In the genomic region with DNA sequence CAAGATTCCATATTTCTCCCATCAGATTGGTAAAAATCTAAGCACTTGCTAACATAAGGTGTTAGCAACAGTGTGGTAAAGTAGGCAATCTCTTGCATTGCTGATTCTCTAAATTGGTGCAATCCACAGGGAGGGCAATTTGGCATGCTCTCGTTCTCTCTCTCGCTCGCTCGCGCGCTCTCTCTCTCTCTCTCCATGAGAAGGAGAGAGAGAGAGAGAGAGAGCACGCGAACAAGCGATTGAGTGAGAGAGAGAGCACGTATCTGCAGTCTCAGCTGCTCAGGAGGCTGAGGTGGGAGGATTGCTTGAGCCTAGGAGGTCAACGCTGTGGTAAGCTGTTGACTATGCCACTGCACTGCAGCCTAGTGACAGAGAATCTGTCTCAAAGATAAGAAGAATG, we compare ENCODE assay signal across 27 cellular contexts.
"Had no signal": no experiment of that assay in that cellular context is flagged by ENCODE, and none has a peak within 500 bp of the region (broad histone marks: within the 10 kb centered on the region; RNA-seq: fewer than 3 reads in every experiment).

No MANE protein-coding gene starts in this region.

- H3K27ac Mint-ChIP-seq: activated CD8-positive, alpha-beta T cell treated with anti-CD3 and anti-CD28 coated beads, Interleukin-2, amount 10 ng/mL, durations not matched to agents 7 days and 5 days; activated naive CD4-positive, alpha-beta T cell treated with anti-CD3 and anti-CD28 coated beads for 36 hours; activated naive CD8-positive, alpha-beta T cell treated with anti-CD3 and anti-CD28 coated beads for 36 hours; activated T-helper 1 cell treated with anti-CD3 and anti-CD28 coated beads, Interleukin-12 subunit alpha, Interleukin-12 subunit beta, Interleukin-2, Interleukin-4 antibody, amounts not matched to agents 30 ng/mL and 10 ng/mL and 1 ng/mL, durations not matched to agents 14 hours and 24 hours and 36 hours; endodermal cell; immature natural killer cell; nephron; progenitor cell of endocrine pancreas; WTC11 had no signal

- H3K27me3 ChIP-seq: brain microvascular endothelial cell, heart left ventricle, ovary, thyroid gland, upper lobe of left lung, vagina had no signal

- H3K4me1 Mint-ChIP-seq: activated naive CD8-positive, alpha-beta T cell treated with anti-CD3 and anti-CD28 coated beads for 36 hours; immature natural killer cell; nephron; WTC11 had no signal

- H3K36me3 ChIP-seq: ovary had no signal

- H3K4me3 ChIP-seq: heart left ventricle, lower lobe of right lung, ovary, thyroid gland, upper lobe of left lung, vagina had no signal

- H3K4me1 ChIP-seq: heart left ventricle, lower lobe of right lung, thyroid gland, upper lobe of left lung, vagina had no signal

- H3K9me3 ChIP-seq: heart left ventricle, lower lobe of right lung, ovary, thyroid gland, upper lobe of left lung, vagina had no signal

- H3K27ac ChIP-seq: brain microvascular endothelial cell, heart left ventricle, lower lobe of right lung, ovary, thyroid gland, upper lobe of left lung, vagina had no signal

- ATAC-seq: activated CD8-positive, alpha-beta T cell treated with anti-CD3 and anti-CD28 coated beads, Interleukin-2, amount 10 ng/mL, durations not matched to agents 7 days and 5 days; esophagus mucosa; heart left ventricle; lower lobe of right lung; SK-N-SH treated with all-trans-retinoic acid at 6 μM for 48 hours; stimulated activated naive CD8-positive, alpha-beta T cell treated with anti-CD3 and anti-CD28 coated beads, Interleukin-15, Interleukin-2, amounts not matched to agents 100 U/mL and 50 U/mL, for 24 hours; WTC11 had no signal

- H3K27me3 Mint-ChIP-seq: activated naive CD8-positive, alpha-beta T cell treated with anti-CD3 and anti-CD28 coated beads for 36 hours; progenitor cell of endocrine pancreas had no signal

- DNase-seq: activated CD8-positive, alpha-beta T cell treated with anti-CD3 and anti-CD28 coated beads, Interleukin-2, amount 10 ng/mL, durations not matched to agents 7 days and 5 days; activated effector memory CD4-positive, alpha-beta T cell treated with anti-CD3 and anti-CD28 coated beads, Interleukin-2, amount 50 U/mL, for 16 hours; activated naive CD4-positive, alpha-beta T cell treated with anti-CD3 and anti-CD28 coated beads for 36 hours; activated naive CD8-positive, alpha-beta T cell treated with anti-CD3 and anti-CD28 coated beads for 36 hours; activated T-cell treated with anti-CD3 and anti-CD28 coated beads for 4 hours; brain microvascular endothelial cell; endodermal cell; foreskin fibroblast; heart left ventricle; immature natural killer cell; kidney; lower lobe of right lung; mesenchymal stem cell; ovary; stimulated activated CD4-positive, alpha-beta T cell treated with anti-CD3 and anti-CD28 coated beads, Interleukin-2, amount 100 ng/mL, for 48 hours; stimulated activated naive CD8-positive, alpha-beta T cell treated with anti-CD3 and anti-CD28 coated beads, Interleukin-15, Interleukin-2, amounts not matched to agents 100 U/mL and 50 U/mL, for 24 hours; T-helper 2 cell; upper lobe of left lung had no signal

- H3K4me3 Mint-ChIP-seq: activated CD8-positive, alpha-beta T cell treated with anti-CD3 and anti-CD28 coated beads, Interleukin-2, amount 10 ng/mL, durations not matched to agents 7 days and 5 days; activated naive CD4-positive, alpha-beta T cell treated with anti-CD3 and anti-CD28 coated beads for 36 hours; activated naive CD8-positive, alpha-beta T cell treated with anti-CD3 and anti-CD28 coated beads for 36 hours; activated T-helper 1 cell treated with anti-CD3 and anti-CD28 coated beads, Interleukin-12 subunit alpha, Interleukin-12 subunit beta, Interleukin-2, Interleukin-4 antibody, amounts not matched to agents 30 ng/mL and 10 ng/mL and 1 ng/mL, durations not matched to agents 14 hours and 24 hours and 36 hours; endodermal cell; immature natural killer cell; nephron; WTC11 had no signal

- FAIRE-seq: astrocyte, kidney had no signal

- H3K9me3 Mint-ChIP-seq: activated naive CD4-positive, alpha-beta T cell treated with anti-CD3 and anti-CD28 coated beads for 36 hours; activated naive CD8-positive, alpha-beta T cell treated with anti-CD3 and anti-CD28 coated beads for 36 hours; activated T-helper 1 cell treated with anti-CD3 and anti-CD28 coated beads, Interleukin-12 subunit alpha, Interleukin-12 subunit beta, Interleukin-2, Interleukin-4 antibody, amounts not matched to agents 30 ng/mL and 10 ng/mL and 1 ng/mL, durations not matched to agents 14 hours and 24 hours and 36 hours; endodermal cell; immature natural killer cell; nephron; WTC11 had no signal
